In the genomic region with DNA sequence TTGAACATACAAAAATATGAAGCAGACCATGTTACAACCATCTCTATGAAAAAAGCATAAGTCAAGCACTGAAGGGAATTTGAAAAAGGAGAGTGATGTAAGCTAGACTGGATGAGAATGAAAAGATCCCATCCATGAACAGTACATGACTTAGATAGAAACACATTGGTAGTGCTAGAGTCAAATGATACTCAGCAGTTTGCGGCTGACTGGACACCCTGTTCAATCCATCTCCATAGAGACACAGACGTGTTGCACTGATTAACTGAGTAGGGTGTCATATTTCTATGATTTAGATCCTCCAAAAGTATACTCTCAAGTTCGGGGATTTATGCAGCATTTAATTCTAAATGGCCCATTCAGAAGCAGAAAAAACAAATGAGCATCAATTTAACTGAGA, we compare ENCODE assay signal across 14 cellular contexts.
"Had no signal": no experiment of that assay in that cellular context is flagged by ENCODE, and none has a peak within 500 bp of the region (broad histone marks: within the 10 kb centered on the region; RNA-seq: fewer than 3 reads in every experiment).

No MANE protein-coding gene starts in this region.

- H3K9ac ChIP-seq: neural progenitor cell, parathyroid adenoma had no signal

- H3K4me2 ChIP-seq: neural progenitor cell, smooth muscle cell had no signal

- ATAC-seq: activated CD4-positive, CD25-positive, alpha-beta regulatory T cell treated with anti-CD3 and anti-CD28 coated beads, Interleukin-2, amount 50 U/mL, for 24 hours; gastroesophageal sphincter; stimulated activated memory B cell treated with anti-CD40 and anti-IgM and Interleukin-4, amounts not matched to agents 10 μg/mL and 1 μg/mL and 100 μg/mL, for 72 hours had no signal

- H3K27ac ChIP-seq: coronary artery, gastroesophageal sphincter, neural progenitor cell, parathyroid adenoma, right atrium auricular region, tibial nerve, vagina had no signal

- DNase-seq: activated CD4-positive, alpha-beta T cell treated with anti-CD3 and anti-CD28 coated beads, Interleukin-2, amount 50 U/mL, for 4 hours; activated effector memory CD4-positive, alpha-beta T cell treated with Interleukin-2 at 50 U/mL for 16 hours; activated T-cell treated with anti-CD3 and anti-CD28 coated beads, Interleukin-2, amount 50 U/mL, for 1 hour; effector CD8-positive, alpha-beta T cell had no signal

- H3K36me3 ChIP-seq: gastroesophageal sphincter, neural progenitor cell, right atrium auricular region, tibial nerve, vagina had no signal

- H3K27me3 ChIP-seq: gastroesophageal sphincter, neural progenitor cell, right atrium auricular region, tibial nerve, vagina had no signal

- H2AFZ ChIP-seq: neural progenitor cell, parathyroid adenoma had no signal

- H3K4me3 ChIP-seq: coronary artery, gastroesophageal sphincter, neural progenitor cell, right atrium auricular region, smooth muscle cell, tibial nerve, vagina had no signal

- H3K79me2 ChIP-seq: parathyroid adenoma had no signal

- H3K9me3 ChIP-seq: gastroesophageal sphincter, right atrium auricular region, tibial nerve, vagina had no signal

- H3K4me1 ChIP-seq: gastroesophageal sphincter, neural progenitor cell, parathyroid adenoma, right atrium auricular region, tibial nerve, vagina had no signal
